39 cellular contexts compared by ENCODE assay signal in the genomic region with DNA sequence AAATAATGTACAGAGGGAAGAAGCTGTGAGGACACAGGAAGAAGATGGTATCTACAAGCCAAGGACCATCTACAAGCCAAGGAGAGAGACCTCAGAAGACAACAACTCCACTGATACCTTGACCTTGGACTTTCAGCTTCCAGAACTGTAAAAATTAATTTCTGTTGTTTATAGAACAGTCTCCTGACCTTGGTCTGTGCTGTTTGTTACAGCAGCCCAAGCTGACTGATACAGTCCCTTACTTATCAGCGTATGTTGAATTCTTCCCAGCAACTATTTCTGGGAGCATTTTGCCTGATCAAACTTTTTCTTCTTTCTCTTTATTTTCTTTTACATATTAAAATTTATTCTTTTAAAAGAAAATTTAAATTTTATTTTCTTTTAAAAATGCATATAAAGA.
"Had no signal": no experiment of that assay in that cellular context is flagged by ENCODE, and none has a peak within 500 bp of the region (broad histone marks: within the 10 kb centered on the region; RNA-seq: fewer than 3 reads in every experiment).

No MANE protein-coding gene starts in this region.

- DNase-seq: activated effector memory CD4-positive, alpha-beta T cell treated with Interleukin-2 at 50 U/mL for 16 hours; activated gamma-delta T cell; activated gamma-delta T cell treated with Interleukin-2 at 50 U/mL for 16 hours; activated naive CD4-positive, alpha-beta T cell; activated naive CD4-positive, alpha-beta T cell treated with anti-CD3 and anti-CD28 coated beads for 36 hours; activated naive CD4-positive, alpha-beta T cell treated with anti-CD3 and anti-CD28 coated beads, Interleukin-2, amount 10 ng/mL, durations not matched to agents 7 days and 5 days; activated naive CD4-positive, alpha-beta T cell treated with anti-CD3 and anti-CD28 coated beads, Interleukin-2, amount 50 U/mL, for 16 hours; activated naive CD4-positive, alpha-beta T cell treated with Interleukin-2 at 50 U/mL for 16 hours; activated naive CD8-positive, alpha-beta T cell treated with anti-CD3 and anti-CD28 coated beads for 36 hours; activated naive CD8-positive, alpha-beta T cell treated with anti-CD3 and anti-CD28 coated beads, Interleukin-2, amount 10 ng/mL, durations not matched to agents 7 days and 5 days; activated naive CD8-positive, alpha-beta T cell treated with anti-CD3 and anti-CD28 coated beads, Interleukin-2, amount 50 U/mL, for 24 hours; activated T-cell treated with anti-CD3 and anti-CD28 coated beads, Interleukin-2, amount 50 U/mL, for 1 hour; activated T-cell treated with anti-CD3 and anti-CD28 coated beads, Interleukin-2, amount 50 U/mL, for 24 hours; activated T-cell treated with anti-CD3 and anti-CD28 coated beads, Interleukin-2, amount 50 U/mL, for 4 hours; activated T-cell treated with anti-CD3 and anti-CD28 coated beads, Interleukin-2, amount 50 U/mL, for 48 hours; activated T-cell treated with anti-CD3 and anti-CD28 coated beads, Interleukin-2, amount 50 U/mL, for 72 hours; adrenal gland; amniotic stem cell; amygdala; anterior cingulate cortex; aorta; body of pancreas; brain microvascular endothelial cell; caudate nucleus; central memory CD4-positive, alpha-beta T cell; cerebellar nuclear complex had no signal

- H3K4me1 ChIP-seq: adrenal gland, body of pancreas, breast epithelium had no signal

- H3K9me3 ChIP-seq: adrenal gland, body of pancreas, breast epithelium had no signal

- H3K9me3 Mint-ChIP-seq: activated naive CD4-positive, alpha-beta T cell treated with anti-CD3 and anti-CD28 coated beads for 36 hours; activated naive CD4-positive, alpha-beta T cell treated with anti-CD3 and anti-CD28 coated beads, Interleukin-2, amount 10 ng/mL, durations not matched to agents 7 days and 5 days; activated naive CD4-positive, alpha-beta T cell treated with anti-CD3 and anti-CD28 coated beads, Interleukin-2, amount 50 U/mL, for 24 hours; activated naive CD4-positive, alpha-beta T cell treated with anti-CD3 and anti-CD28 coated beads, Interleukin-2, amount 50 U/mL, for 72 hours; activated naive CD8-positive, alpha-beta T cell treated with anti-CD3 and anti-CD28 coated beads for 36 hours; activated T-cell treated with anti-CD3 and anti-CD28 coated beads, Interleukin-2, amount 50 U/mL, for 24 hours; activated T-cell treated with anti-CD3 and anti-CD28 coated beads, Interleukin-2, amount 50 U/mL, for 4 hours; activated T-cell treated with anti-CD3 and anti-CD28 coated beads, Interleukin-2, amount 50 U/mL, for 72 hours; activated T-helper 1 cell treated with anti-CD3 and anti-CD28 coated beads, Interleukin-12 subunit alpha, Interleukin-12 subunit beta, Interleukin-2, Interleukin-4 antibody, amounts not matched to agents 30 ng/mL and 10 ng/mL and 1 ng/mL, durations not matched to agents 14 hours and 24 hours and 36 hours; activated T-helper 17 cell treated with anti-CD3 and anti-CD28 coated beads, Interleukin-2, amount 50 U/mL, for 72 hours; activated T-helper 2 cell treated with anti-CD3 and anti-CD28 coated beads, Interferon-gamma antibody, Interleukin-2, Interleukin-4, amounts not matched to agents 10 μg/mL and 5 μg/mL and 100 μg/mL, durations not matched to agents 14 hours and 24 hours and 36 hours; central memory CD8-positive, alpha-beta T cell had no signal

- H3K4me1 Mint-ChIP-seq: activated naive CD4-positive, alpha-beta T cell treated with anti-CD3 and anti-CD28 coated beads, Interleukin-2, amount 10 ng/mL, durations not matched to agents 7 days and 5 days; activated naive CD4-positive, alpha-beta T cell treated with anti-CD3 and anti-CD28 coated beads, Interleukin-2, amount 50 U/mL, for 24 hours; activated naive CD8-positive, alpha-beta T cell treated with anti-CD3 and anti-CD28 coated beads for 36 hours; activated naive CD8-positive, alpha-beta T cell treated with anti-CD3 and anti-CD28 coated beads, Interleukin-2, amount 50 U/mL, for 24 hours; activated T-helper 17 cell treated with anti-CD3 and anti-CD28 coated beads, Interleukin-2, amount 50 U/mL, for 72 hours; central memory CD8-positive, alpha-beta T cell had no signal

- H3K4me3 ChIP-seq: adrenal gland, ascending aorta, body of pancreas, breast epithelium, cardiac muscle cell had no signal

- H3K27ac ChIP-seq: adrenal gland, ascending aorta, body of pancreas, brain microvascular endothelial cell, breast epithelium, cardiac muscle cell had no signal

- H3K27ac Mint-ChIP-seq: activated naive CD4-positive, alpha-beta T cell treated with anti-CD3 and anti-CD28 coated beads for 36 hours; activated naive CD4-positive, alpha-beta T cell treated with anti-CD3 and anti-CD28 coated beads, Interleukin-2, amount 10 ng/mL, durations not matched to agents 7 days and 5 days; activated naive CD4-positive, alpha-beta T cell treated with anti-CD3 and anti-CD28 coated beads, Interleukin-2, amount 50 U/mL, for 24 hours; activated naive CD4-positive, alpha-beta T cell treated with anti-CD3 and anti-CD28 coated beads, Interleukin-2, amount 50 U/mL, for 72 hours; activated naive CD8-positive, alpha-beta T cell; activated naive CD8-positive, alpha-beta T cell treated with anti-CD3 and anti-CD28 coated beads for 36 hours; activated naive CD8-positive, alpha-beta T cell treated with anti-CD3 and anti-CD28 coated beads, Interleukin-2, amount 10 ng/mL, durations not matched to agents 7 days and 5 days; activated naive CD8-positive, alpha-beta T cell treated with anti-CD3 and anti-CD28 coated beads, Interleukin-2, amount 50 U/mL, for 24 hours; activated T-cell treated with anti-CD3 and anti-CD28 coated beads, Interleukin-2, amount 50 U/mL, for 24 hours; activated T-cell treated with anti-CD3 and anti-CD28 coated beads, Interleukin-2, amount 50 U/mL, for 72 hours; activated T-helper 1 cell treated with anti-CD3 and anti-CD28 coated beads, Interleukin-12 subunit alpha, Interleukin-12 subunit beta, Interleukin-2, Interleukin-4 antibody, amounts not matched to agents 30 ng/mL and 10 ng/mL and 1 ng/mL, durations not matched to agents 14 hours and 24 hours and 36 hours; activated T-helper 17 cell treated with anti-CD3 and anti-CD28 coated beads, Interleukin-2, amount 50 U/mL, for 72 hours; activated T-helper 2 cell treated with anti-CD3 and anti-CD28 coated beads, Interferon-gamma antibody, Interleukin-2, Interleukin-4, amounts not matched to agents 10 μg/mL and 5 μg/mL and 100 μg/mL, durations not matched to agents 14 hours and 24 hours and 36 hours had no signal

- H3K4me3 Mint-ChIP-seq: activated naive CD4-positive, alpha-beta T cell treated with anti-CD3 and anti-CD28 coated beads for 36 hours; activated naive CD4-positive, alpha-beta T cell treated with anti-CD3 and anti-CD28 coated beads, Interleukin-2, amount 10 ng/mL, durations not matched to agents 7 days and 5 days; activated naive CD4-positive, alpha-beta T cell treated with anti-CD3 and anti-CD28 coated beads, Interleukin-2, amount 50 U/mL, for 24 hours; activated naive CD8-positive, alpha-beta T cell; activated naive CD8-positive, alpha-beta T cell treated with anti-CD3 and anti-CD28 coated beads for 36 hours; activated naive CD8-positive, alpha-beta T cell treated with anti-CD3 and anti-CD28 coated beads, Interleukin-2, amount 10 ng/mL, durations not matched to agents 7 days and 5 days; activated naive CD8-positive, alpha-beta T cell treated with anti-CD3 and anti-CD28 coated beads, Interleukin-2, amount 50 U/mL, for 24 hours; activated T-cell treated with anti-CD3 and anti-CD28 coated beads, Interleukin-2, amount 50 U/mL, for 24 hours; activated T-cell treated with anti-CD3 and anti-CD28 coated beads, Interleukin-2, amount 50 U/mL, for 4 hours; activated T-cell treated with anti-CD3 and anti-CD28 coated beads, Interleukin-2, amount 50 U/mL, for 72 hours; activated T-helper 1 cell treated with anti-CD3 and anti-CD28 coated beads, Interleukin-12 subunit alpha, Interleukin-12 subunit beta, Interleukin-2, Interleukin-4 antibody, amounts not matched to agents 30 ng/mL and 10 ng/mL and 1 ng/mL, durations not matched to agents 14 hours and 24 hours and 36 hours; activated T-helper 17 cell treated with anti-CD3 and anti-CD28 coated beads, Interleukin-2, amount 50 U/mL, for 72 hours; brain; central memory CD8-positive, alpha-beta T cell had no signal

- H3K36me3 ChIP-seq: adrenal gland, ascending aorta, brain microvascular endothelial cell, breast epithelium, cardiac muscle cell had no signal

- FAIRE-seq: astrocyte, bronchial epithelial cell had no signal

- ATAC-seq: activated naive CD4-positive, alpha-beta T cell treated with anti-CD3 and anti-CD28 coated beads, Interleukin-2, amount 50 U/mL, for 72 hours; activated naive CD8-positive, alpha-beta T cell treated with anti-CD3 and anti-CD28 coated beads, Interleukin-2, amount 50 U/mL, for 24 hours; activated T-cell treated with anti-CD3 and anti-CD28 coated beads, Interleukin-2, amount 50 U/mL, for 4 hours; activated T-cell treated with anti-CD3 and anti-CD28 coated beads, Interleukin-2, amount 50 U/mL, for 72 hours; activated T-helper 17 cell treated with anti-CD3 and anti-CD28 coated beads, Interleukin-2, amount 50 U/mL, for 72 hours; body of pancreas had no signal

- H3K36me3 Mint-ChIP-seq: activated naive CD4-positive, alpha-beta T cell treated with anti-CD3 and anti-CD28 coated beads, Interleukin-2, amount 10 ng/mL, durations not matched to agents 7 days and 5 days; activated naive CD4-positive, alpha-beta T cell treated with anti-CD3 and anti-CD28 coated beads, Interleukin-2, amount 50 U/mL, for 24 hours; activated naive CD4-positive, alpha-beta T cell treated with anti-CD3 and anti-CD28 coated beads, Interleukin-2, amount 50 U/mL, for 72 hours; activated naive CD8-positive, alpha-beta T cell; activated naive CD8-positive, alpha-beta T cell treated with anti-CD3 and anti-CD28 coated beads for 36 hours; activated naive CD8-positive, alpha-beta T cell treated with anti-CD3 and anti-CD28 coated beads, Interleukin-2, amount 10 ng/mL, durations not matched to agents 7 days and 5 days had no signal

- H3K27me3 ChIP-seq: adrenal gland, ascending aorta, body of pancreas, brain microvascular endothelial cell, breast epithelium, cardiac muscle cell had no signal
